ENCODE assay signal across 8 cellular contexts in the genomic region with DNA sequence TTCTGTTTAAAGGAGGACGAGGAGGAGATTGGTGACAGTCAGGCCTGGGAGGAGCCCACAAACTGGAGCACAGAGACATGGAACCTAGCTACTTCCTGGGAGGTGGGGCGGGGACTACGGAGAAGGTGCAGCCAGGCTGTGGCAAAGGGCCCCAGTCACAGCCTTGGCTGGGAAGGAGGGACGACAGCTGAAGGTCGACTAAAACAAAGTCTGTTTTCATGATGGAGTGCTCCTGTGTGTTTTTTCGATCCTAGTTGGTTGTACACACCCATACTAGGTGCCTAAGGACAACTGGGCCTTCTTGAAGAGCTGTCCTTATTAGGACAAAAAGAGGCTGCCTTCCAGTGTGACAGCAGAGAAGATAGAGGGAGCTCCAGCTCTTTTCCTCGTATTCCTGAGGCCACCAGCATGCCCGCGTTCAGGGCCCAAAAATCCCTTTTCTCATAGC. TPM values are rescaled to one million over a fixed set of nuclear protein-coding genes. Genes with fewer than 3 reads are reported as not detected.
A peak's percentile ranks its signal among the peaks of the same experiment; 100 is the strongest.
DNase-seq lines count a peak whose midpoint lies in the region; ATAC-seq, FAIRE-seq and TF ChIP-seq lines count a peak whose summit lies in the region.

No MANE protein-coding gene starts in this region.

- H3K79me2 ChIP-seq in keratinocyte (ENCODE audit: control insufficient read depth, insufficient read depth, low read length) = peaks cover 2% of the 10 kb centered on the region

- CTCF ChIA-PET in activated naive CD4-positive, alpha-beta T cell treated with anti-CD3 and anti-CD28 coated beads for 36 hours (lab: Charles Lee) = interaction anchor here (0.6 to 11.0 kb wide), 12 partner anchors 9 to 242 kb away, joined by 4 to 149 read pairs (median 6); a partner anchor contains a TSS
- CTCF ChIA-PET in activated CD4-positive, alpha-beta memory T cell treated with anti-CD3 and anti-CD28 coated beads, Interleukin-2, amount 10 ng/mL, durations not matched to agents 7 days and 5 days (lab: Charles Lee) = interaction anchor here (0.9 to 12.1 kb wide), 14 partner anchors 9 to 153 kb away, joined by 3 to 223 read pairs (median 4); a partner anchor contains a TSS

- peaks cover 39% of the 10 kb centered on the region for H3K36me3 Mint-ChIP-seq in activated naive CD4-positive, alpha-beta T cell treated with anti-CD3 and anti-CD28 coated beads for 36 hours (ENCODE audit: low read depth)
- H3K36me3 Mint-ChIP-seq in activated naive CD4-positive, alpha-beta T cell treated with anti-CD3 and anti-CD28 coated beads, Interleukin-2, amount 50 U/mL, for 72 hours = peaks cover 30 to 35% of the 10 kb centered on the region in 2 donors
- H3K36me3 Mint-ChIP-seq in activated CD4-positive, alpha-beta memory T cell treated with anti-CD3 and anti-CD28 coated beads, Interleukin-2, amount 10 ng/mL, durations not matched to agents 7 days and 5 days (ENCODE audit: low read depth) = peaks cover 53% of the 10 kb centered on the region

- TF ChIP-seq EP300 in transverse colon (IDR thresholded peaks at IDR 0.05; ENCODE audit: low read depth) = no peak

- H3K4me1 Mint-ChIP-seq in activated naive CD4-positive, alpha-beta T cell treated with anti-CD3 and anti-CD28 coated beads for 36 hours (ENCODE audit: low read depth) = peaks cover 74% of the 10 kb centered on the region
- peaks cover 89% of the 10 kb centered on the region for H3K4me1 Mint-ChIP-seq in activated CD4-positive, alpha-beta memory T cell treated with anti-CD3 and anti-CD28 coated beads, Interleukin-2, amount 10 ng/mL, durations not matched to agents 7 days and 5 days

- DNase-seq in activated naive CD4-positive, alpha-beta T cell treated with anti-CD3 and anti-CD28 coated beads for 36 hours = no peak
- DNase-seq in activated naive CD4-positive, alpha-beta T cell treated with anti-CD3 and anti-CD28 coated beads, Interleukin-2, amount 50 U/mL, for 72 hours (ENCODE audit: low spot score in 2 of 2) = no peak
- no peak for DNase-seq in activated CD4-positive, alpha-beta memory T cell treated with anti-CD3 and anti-CD28 coated beads, Interleukin-2, amount 10 ng/mL, durations not matched to agents 7 days and 5 days
- DNase-seq in keratinocyte (ENCODE audit: low read depth, low spot score) (no peak), transverse colon (peak; percentile 73), SKM-1 (lab: John Stamatoyannopoulos, UW; ENCODE audit: unreplicated experiment) (no peak)

- H3K4me3 Mint-ChIP-seq in activated naive CD4-positive, alpha-beta T cell treated with anti-CD3 and anti-CD28 coated beads for 36 hours = no peak overlapping the region
- peak overlapping the region; percentile 34 for H3K4me3 Mint-ChIP-seq in activated CD4-positive, alpha-beta memory T cell treated with anti-CD3 and anti-CD28 coated beads, Interleukin-2, amount 10 ng/mL, durations not matched to agents 7 days and 5 days

- no peak overlapping the region for H3K4me3 ChIP-seq in keratinocyte (ENCODE audit: control insufficient read depth in 2 of 3, extremely low read depth in 1 of 3, insufficient read depth in 2 of 3, low read depth in 1 of 3, low read length in 3 of 3)
- peak overlapping the region in 1 of 4 donors; percentile 2 for H3K4me3 ChIP-seq in transverse colon

- peak; percentile 55 for TF ChIP-seq POLR2A in transverse colon (IDR thresholded peaks at IDR 0.05)

- peak overlapping the region; percentile 22 for H3K27ac Mint-ChIP-seq in activated naive CD4-positive, alpha-beta T cell treated with anti-CD3 and anti-CD28 coated beads for 36 hours
- peak overlapping the region in 1 of 2 donors; percentile 10 for H3K27ac Mint-ChIP-seq in activated naive CD4-positive, alpha-beta T cell treated with anti-CD3 and anti-CD28 coated beads, Interleukin-2, amount 50 U/mL, for 72 hours
- H3K27ac Mint-ChIP-seq in activated CD4-positive, alpha-beta memory T cell treated with anti-CD3 and anti-CD28 coated beads, Interleukin-2, amount 10 ng/mL, durations not matched to agents 7 days and 5 days = peak overlapping the region; percentile 65

- intact Hi-C loops in activated naive CD4-positive, alpha-beta T cell treated with anti-CD3 and anti-CD28 coated beads for 36 hours (cut with micrococcal nuclease) = no loop called here
- intact Hi-C loops in transverse colon (cut with DNase I; ENCODE audit: low total_unique reads) = no loop called here

- no peak for FAIRE-seq in keratinocyte (lab: Jason Lieb, UNC)

- H3K9me1 ChIP-seq in keratinocyte (ENCODE audit: control insufficient read depth, extremely low read depth, insufficient read depth, low read length) = no peaks in the 10 kb centered on the region

- no peak overlapping the region for H2AFZ ChIP-seq in keratinocyte (ENCODE audit: control insufficient read depth, low read length)

- no peaks in the 10 kb centered on the region for H4K20me1 ChIP-seq in keratinocyte (ENCODE audit: control insufficient read depth, extremely low read depth, insufficient read depth, low read length)

- 37% methylated on average over 9 of the region's 9 CpGs; no CpG with 5 or more reads in 1 of the 2 donors for WGBS in transverse colon (ENCODE audit: low coverage in 1 of 2), 2 donors

- ATAC-seq in activated naive CD4-positive, alpha-beta T cell treated with anti-CD3 and anti-CD28 coated beads, Interleukin-2, amount 50 U/mL, for 72 hours = no peak
- no peak for ATAC-seq in GM21447 (IDR thresholded peaks at IDR 0.05; ENCODE audit: unreplicated experiment)
- no peak for ATAC-seq in GM18861 (IDR thresholded peaks at IDR 0.05; ENCODE audit: unreplicated experiment)

- H3K27me3 Mint-ChIP-seq in activated naive CD4-positive, alpha-beta T cell treated with anti-CD3 and anti-CD28 coated beads for 36 hours (ENCODE audit: low read depth) = peaks cover 3% of the 10 kb centered on the region
- peaks cover 4% of the 10 kb centered on the region for H3K27me3 Mint-ChIP-seq in activated CD4-positive, alpha-beta memory T cell treated with anti-CD3 and anti-CD28 coated beads, Interleukin-2, amount 10 ng/mL, durations not matched to agents 7 days and 5 days

- H3K27ac ChIP-seq in keratinocyte (ENCODE audit: control insufficient read depth, insufficient read depth, low read length) (no peak overlapping the region), transverse colon (peak overlapping the region; percentile 95 to 99 (median 98))

- no peak overlapping the region for H3K9ac ChIP-seq in keratinocyte (ENCODE audit: control insufficient read depth, extremely low read depth, insufficient read depth, low read length)

- POLR2A ChIA-PET in activated CD4-positive, alpha-beta memory T cell treated with anti-CD3 and anti-CD28 coated beads, Interleukin-2, amount 10 ng/mL, durations not matched to agents 7 days and 5 days (lab: Charles Lee) = interaction anchor here (0.9 to 11.8 kb wide), 10 partner anchors 12 to 153 kb away, joined by 3 to 257 read pairs (median 6); a partner anchor contains a TSS

- peaks cover 1% of the 10 kb centered on the region for H3K9me3 Mint-ChIP-seq in activated naive CD4-positive, alpha-beta T cell treated with anti-CD3 and anti-CD28 coated beads for 36 hours
- no peaks in the 10 kb centered on the region for H3K9me3 Mint-ChIP-seq in activated naive CD4-positive, alpha-beta T cell treated with anti-CD3 and anti-CD28 coated beads, Interleukin-2, amount 50 U/mL, for 72 hours
- H3K9me3 Mint-ChIP-seq in activated CD4-positive, alpha-beta memory T cell treated with anti-CD3 and anti-CD28 coated beads, Interleukin-2, amount 10 ng/mL, durations not matched to agents 7 days and 5 days = no peaks in the 10 kb centered on the region

- no peaks in the 10 kb centered on the region for H3K9me3 ChIP-seq in keratinocyte (ENCODE audit: control insufficient read depth, low read depth, low read length)
- no peaks in the 10 kb centered on the region for H3K9me3 ChIP-seq in transverse colon

- TF ChIP-seq CTCF in keratinocyte (optimal IDR thresholded peaks at IDR 0.05 in 1 of 3, IDR thresholded peaks at IDR 0.05 in 1 of 3, conservative IDR thresholded peaks at IDR 0.05 in 1 of 3; ENCODE audit: extremely low read depth in 1 of 3, insufficient read depth in 2 of 3, low read length in 3 of 3) (peak; percentile 45 to 64 (median 51)), transverse colon (IDR thresholded peaks at IDR 0.05) (peak; percentile 25 to 54 (median 43))

- H3K4me1 ChIP-seq in keratinocyte (ENCODE audit: control insufficient read depth, extremely low read depth, insufficient read depth, low read length) (peaks cover 20% of the 10 kb centered on the region), transverse colon (peaks cover 18 to 71% (median 61%) of the 10 kb centered on the region in 4 donors)

- dilution Hi-C loops in keratinocyte (cut with MboI; ENCODE audit: extremely low pct_ligation_motif_present, low sequenced_read_pairs) = no loop called here

- H3K36me3 ChIP-seq in keratinocyte (ENCODE audit: control insufficient read depth in 2 of 2, extremely low read depth in 1 of 2, insufficient read depth in 2 of 2, low read length in 2 of 2) (peaks cover 1 to 13% of the 10 kb centered on the region in 2 experiments), transverse colon (no peaks in the 10 kb centered on the region)

- no peak overlapping the region for H3K4me2 ChIP-seq in keratinocyte (ENCODE audit: control insufficient read depth, extremely low read depth, insufficient read depth, low read depth, low read length)

- H3K27me3 ChIP-seq in keratinocyte (ENCODE audit: control insufficient read depth, extremely low read depth, insufficient read depth, low read length) = peaks cover 3% of the 10 kb centered on the region
- H3K27me3 ChIP-seq in transverse colon = no peaks in the 10 kb centered on the region

- in situ Hi-C loops in transverse colon (cut with MboI; ENCODE audit: low pct_ligation_motif_present in 1 of 4, low pct_unique_long_range_greater_than_20kb in 1 of 4, low sequenced_read_pairs in 3 of 4) = no loop called here

RNA-seq across cellular contexts. Expression of a gene that starts 2.9 kb away (rescaled TPM):
- total RNA-seq in activated naive CD4-positive, alpha-beta T cell treated with anti-CD3 and anti-CD28 coated beads for 36 hours = 1 to 10 TPM; 5.6 to 6.4 TPM
- 10 to 100 TPM; 10.2 to 24.4 TPM for total RNA-seq in activated naive CD4-positive, alpha-beta T cell treated with anti-CD3 and anti-CD28 coated beads, Interleukin-2, amount 50 U/mL, for 72 hours
- total RNA-seq in activated CD4-positive, alpha-beta memory T cell treated with anti-CD3 and anti-CD28 coated beads, Interleukin-2, amount 10 ng/mL, durations not matched to agents 7 days and 5 days = 10 to 100 TPM; 36.6 to 37.7 TPM
- polyA plus RNA-seq in keratinocyte = 10.5 to 14.3 TPM (median 14.1 TPM) in 3 replicates
- 7.1 TPM for polyA plus RNA-seq in keratinocyte (2011; ENCODE audit: low read depth)
- polyA plus RNA-seq in keratinocyte (2011; cell fraction: cytosol; rRNA removed) = 6.0 and 10.1 TPM in 2 replicates
- polyA plus RNA-seq in keratinocyte (2011; cell fraction: nucleus; rRNA removed) = 10.8 TPM in 2 replicates
- polyA plus RNA-seq in keratinocyte (2012; ENCODE audit: low replicate concordance) = 12.5 and 13.3 TPM in 2 replicates
- polyA minus RNA-seq in keratinocyte = 2.4 to 7.8 TPM (median 4.0 TPM) in 3 replicates
- 13.6 TPM for polyA minus RNA-seq in keratinocyte (2011; cell fraction: cytosol; rRNA and poly(A)+ RNA removed)
- polyA minus RNA-seq in keratinocyte (2011; cell fraction: nucleus; rRNA and poly(A)+ RNA removed) = 3.0 and 3.6 TPM in 2 replicates
- total RNA-seq in transverse colon = 10 to 100 TPM; 32.0 to 50.1 (median 37.2) TPM

RNA-seq across cellular contexts. Expression of a gene that starts 3.2 kb away (rescaled TPM):
- over 10,000 TPM in 1 of 2 experiments, 1,000 to 10,000 TPM in 1; 7,381 to 12,571 TPM for total RNA-seq in activated naive CD4-positive, alpha-beta T cell treated with anti-CD3 and anti-CD28 coated beads for 36 hours
- 1,000 to 10,000 TPM; 3,566 to 7,483 TPM for total RNA-seq in activated naive CD4-positive, alpha-beta T cell treated with anti-CD3 and anti-CD28 coated beads, Interleukin-2, amount 50 U/mL, for 72 hours
- over 10,000 TPM in 1 of 2 experiments, 1,000 to 10,000 TPM in 1; 9,885 to 10,678 TPM for total RNA-seq in activated CD4-positive, alpha-beta memory T cell treated with anti-CD3 and anti-CD28 coated beads, Interleukin-2, amount 10 ng/mL, durations not matched to agents 7 days and 5 days
- 21.6 to 91.8 TPM (median 40.5 TPM) in 3 replicates for polyA plus RNA-seq in keratinocyte
- 29.8 TPM for polyA plus RNA-seq in keratinocyte (2011; ENCODE audit: low read depth)
- polyA plus RNA-seq in keratinocyte (2011; cell fraction: cytosol; rRNA removed) = 31.7 and 49.9 TPM in 2 replicates
- 581 and 1,734 TPM in 2 replicates for polyA plus RNA-seq in keratinocyte (2011; cell fraction: nucleus; rRNA removed)
- polyA plus RNA-seq in keratinocyte (2012; ENCODE audit: low replicate concordance) = 12.7 and 20.0 TPM in 2 replicates
- 5,944 to 36,209 TPM (median 23,721 TPM) in 3 replicates for polyA minus RNA-seq in keratinocyte
- 15,491 TPM for polyA minus RNA-seq in keratinocyte (2011; cell fraction: cytosol; rRNA and poly(A)+ RNA removed)
- 126,667 and 367,210 TPM in 2 replicates for polyA minus RNA-seq in keratinocyte (2011; cell fraction: nucleus; rRNA and poly(A)+ RNA removed)
- total RNA-seq in transverse colon = 1,000 to 10,000 TPM; 1,115 to 7,222 (median 2,718) TPM

RNA-seq across cellular contexts. Expression of a gene that starts 4.0 kb away (rescaled TPM):
- 10 to 100 TPM; 28.9 to 30.4 TPM for total RNA-seq in activated naive CD4-positive, alpha-beta T cell treated with anti-CD3 and anti-CD28 coated beads for 36 hours
- total RNA-seq in activated naive CD4-positive, alpha-beta T cell treated with anti-CD3 and anti-CD28 coated beads, Interleukin-2, amount 50 U/mL, for 72 hours = 10 to 100 TPM; 21.6 to 22.8 TPM
- total RNA-seq in activated CD4-positive, alpha-beta memory T cell treated with anti-CD3 and anti-CD28 coated beads, Interleukin-2, amount 10 ng/mL, durations not matched to agents 7 days and 5 days = 10 to 100 TPM; 19.1 to 19.9 TPM
- 0.88 to 3.3 TPM (median 2.4 TPM) in 3 replicates for polyA plus RNA-seq in keratinocyte
- polyA plus RNA-seq in keratinocyte (2011; ENCODE audit: low read depth) = not detected
- polyA plus RNA-seq in keratinocyte (2011; cell fraction: cytosol; rRNA removed) = 0.89 and 1.3 TPM in 2 replicates
- polyA plus RNA-seq in keratinocyte (2011; cell fraction: nucleus; rRNA removed) = 2.3 TPM in 2 replicates
- 0.55 and 2.7 TPM in 2 replicates for polyA plus RNA-seq in keratinocyte (2012; ENCODE audit: low replicate concordance)
- polyA minus RNA-seq in keratinocyte = 0.69 to 1.4 TPM (median 1.3 TPM) in 3 replicates
- polyA minus RNA-seq in keratinocyte (2011; cell fraction: cytosol; rRNA and poly(A)+ RNA removed) = 1.2 TPM
- 0.16 TPM in 1 of 2 replicates, not detected in the other for polyA minus RNA-seq in keratinocyte (2011; cell fraction: nucleus; rRNA and poly(A)+ RNA removed)
- total RNA-seq in transverse colon = 1 to 10 TPM; 1.6 to 7.4 (median 5.8) TPM

RNA-seq across cellular contexts. Expression of a gene that starts 10.3 kb away (rescaled TPM):
- 10 to 100 TPM; 44.0 to 45.4 TPM for total RNA-seq in activated naive CD4-positive, alpha-beta T cell treated with anti-CD3 and anti-CD28 coated beads for 36 hours
- 100 to 1,000 TPM in 1 of 2 donors, 10 to 100 TPM in 1; 67.8 to 122 TPM for total RNA-seq in activated naive CD4-positive, alpha-beta T cell treated with anti-CD3 and anti-CD28 coated beads, Interleukin-2, amount 50 U/mL, for 72 hours
- 100 to 1,000 TPM; 210 to 214 TPM for total RNA-seq in activated CD4-positive, alpha-beta memory T cell treated with anti-CD3 and anti-CD28 coated beads, Interleukin-2, amount 10 ng/mL, durations not matched to agents 7 days and 5 days
- not detected in 3 replicates for polyA plus RNA-seq in keratinocyte
- not detected for polyA plus RNA-seq in keratinocyte (2011; ENCODE audit: low read depth)
- polyA plus RNA-seq in keratinocyte (2011; cell fraction: cytosol; rRNA removed) = not detected in 2 replicates
- polyA plus RNA-seq in keratinocyte (2011; cell fraction: nucleus; rRNA removed) = not detected in 2 replicates
- polyA plus RNA-seq in keratinocyte (2012; ENCODE audit: low replicate concordance) = not detected in 2 replicates
- polyA minus RNA-seq in keratinocyte = not detected in 3 replicates
- polyA minus RNA-seq in keratinocyte (2011; cell fraction: cytosol; rRNA and poly(A)+ RNA removed) = not detected
- not detected in 2 replicates for polyA minus RNA-seq in keratinocyte (2011; cell fraction: nucleus; rRNA and poly(A)+ RNA removed)
- total RNA-seq in transverse colon = 1 to 10 TPM in 3 of 4 donors, not detected in 1; 1.2 to 6.7 (median 3.8) TPM

RNA-seq across cellular contexts. Expression of a gene that starts 12.7 kb away (rescaled TPM):
- under 1 TPM; 0.38 to 0.52 TPM for total RNA-seq in activated naive CD4-positive, alpha-beta T cell treated with anti-CD3 and anti-CD28 coated beads for 36 hours
- total RNA-seq in activated naive CD4-positive, alpha-beta T cell treated with anti-CD3 and anti-CD28 coated beads, Interleukin-2, amount 50 U/mL, for 72 hours = 1 to 10 TPM in 1 of 2 donors, under 1 TPM in 1; 0.73 to 1.1 TPM
- total RNA-seq in activated CD4-positive, alpha-beta memory T cell treated with anti-CD3 and anti-CD28 coated beads, Interleukin-2, amount 10 ng/mL, durations not matched to agents 7 days and 5 days = 1 to 10 TPM; 1.1 to 1.2 TPM
- polyA plus RNA-seq in keratinocyte = 0.89 to 9.5 TPM (median 7.2 TPM) in 3 replicates
- polyA plus RNA-seq in keratinocyte (2011; ENCODE audit: low read depth) = 0.60 TPM
- polyA plus RNA-seq in keratinocyte (2011; cell fraction: cytosol; rRNA removed) = 0.56 and 1.1 TPM in 2 replicates
- polyA plus RNA-seq in keratinocyte (2011; cell fraction: nucleus; rRNA removed) = 4.1 and 6.4 TPM in 2 replicates
- 1.5 TPM in 2 replicates for polyA plus RNA-seq in keratinocyte (2012; ENCODE audit: low replicate concordance)
- polyA minus RNA-seq in keratinocyte = 1.9 to 6.5 TPM (median 4.5 TPM) in 3 replicates
- polyA minus RNA-seq in keratinocyte (2011; cell fraction: cytosol; rRNA and poly(A)+ RNA removed) = 1.9 TPM
- polyA minus RNA-seq in keratinocyte (2011; cell fraction: nucleus; rRNA and poly(A)+ RNA removed) = 2.2 and 3.7 TPM in 2 replicates
- total RNA-seq in transverse colon = not detected
